9 cellular contexts compared by ENCODE assay signal in genomic region chr22:17086301-17086700, GRCh38. TPM values are rescaled to one million over a fixed set of nuclear protein-coding genes. Genes with fewer than 3 reads are reported as not detected.
A peak's percentile ranks its signal among the peaks of the same experiment; 100 is the strongest.
DNase-seq lines count a peak whose midpoint lies in the region; ATAC-seq and TF ChIP-seq lines count a peak whose summit lies in the region.
"Had no signal": no experiment of that assay in that cellular context is flagged by ENCODE, and none has a peak within 500 bp of the region (broad histone marks: within the 10 kb centered on the region; RNA-seq: fewer than 3 reads in every experiment).

No MANE protein-coding gene starts in this region.

- CTCF ChIA-PET in activated CD8-positive, alpha-beta memory T cell treated with anti-CD3 and anti-CD28 coated beads, Interleukin-2, amount 10 ng/mL, durations not matched to agents 7 days and 5 days (lab: Charles Lee), result interaction anchor here (0.7 to 3.3 kb wide), 5 partner anchors 10 to 86 kb away, joined by 3 to 20 read pairs (median 11); no protein-coding TSS in a partner anchor
- CTCF ChIA-PET in activated CD4-positive, alpha-beta T cell treated with anti-CD3 and anti-CD28 coated beads, Interleukin-2, amount 10 ng/mL, durations not matched to agents 7 days and 5 days (lab: Charles Lee), result interaction anchor here (1.2 to 3.4 kb wide), 2 partner anchors 10 to 85 kb away, joined by 3 to 10 read pairs; no protein-coding TSS in a partner anchor

- H3K36me3 ChIP-seq in subcutaneous abdominal adipose tissue (ENCODE audit: control insufficient read depth in 5 of 5, insufficient read depth in 5 of 5, low read length in 5 of 5), result no peaks in the 10 kb centered on the region

- peak overlapping the region; percentile 80 for H3K4me3 Mint-ChIP-seq in activated CD8-positive, alpha-beta memory T cell treated with anti-CD3 and anti-CD28 coated beads, Interleukin-2, amount 10 ng/mL, durations not matched to agents 7 days and 5 days
- H3K4me3 Mint-ChIP-seq in activated CD4-positive, alpha-beta T cell treated with anti-CD3 and anti-CD28 coated beads, Interleukin-2, amount 10 ng/mL, durations not matched to agents 7 days and 5 days, result peak overlapping the region; percentile 82
- peak overlapping the region; percentile 90 for H3K4me3 Mint-ChIP-seq in glutamatergic neuron (ENCODE audit: unreplicated experiment)

- no peak for DNase-seq in activated CD8-positive, alpha-beta memory T cell treated with anti-CD3 and anti-CD28 coated beads, Interleukin-2, amount 10 ng/mL, durations not matched to agents 7 days and 5 days
- DNase-seq in activated CD8-positive, alpha-beta memory T cell treated with anti-CD3 and anti-CD28 coated beads, Interleukin-2, amount 50 U/mL, for 4 hours, result no peak
- no peak for DNase-seq in activated CD4-positive, alpha-beta T cell treated with anti-CD3 and anti-CD28 coated beads, Interleukin-2, amount 10 ng/mL, durations not matched to agents 7 days and 5 days
- DNase-seq in glutamatergic neuron (no peak), GOT3 (lab: John Stamatoyannopoulos, UW) (no peak), NCI-H2081 treated with DMSO at 0.1 percent for 48 hours (lab: John Stamatoyannopoulos, UW) (no peak)
- DNase-seq: NCI-H187 had no signal

- H3K9ac ChIP-seq in subcutaneous abdominal adipose tissue (ENCODE audit: low read length in 5 of 5), result peak overlapping the region in 3 of 5 donors; percentile 9 to 83 (median 80)

- H3K36me3 Mint-ChIP-seq in activated CD8-positive, alpha-beta memory T cell treated with anti-CD3 and anti-CD28 coated beads, Interleukin-2, amount 10 ng/mL, durations not matched to agents 7 days and 5 days, result peaks cover 17% of the 10 kb centered on the region
- H3K36me3 Mint-ChIP-seq in activated CD4-positive, alpha-beta T cell treated with anti-CD3 and anti-CD28 coated beads, Interleukin-2, amount 10 ng/mL, durations not matched to agents 7 days and 5 days (ENCODE audit: low read depth), result peaks cover 36% of the 10 kb centered on the region
- no peaks in the 10 kb centered on the region for H3K36me3 Mint-ChIP-seq in glutamatergic neuron (ENCODE audit: unreplicated experiment)

- H3K27ac ChIP-seq in subcutaneous abdominal adipose tissue (ENCODE audit: low read depth, low read length), result peak overlapping the region; percentile 65

- H3K4me3 ChIP-seq in subcutaneous abdominal adipose tissue (ENCODE audit: low read depth in 1 of 5, low read length in 5 of 5), result peak overlapping the region; percentile 45 to 89 (median 81)

- peak overlapping the region; percentile 83 for H3K27ac Mint-ChIP-seq in activated CD8-positive, alpha-beta memory T cell treated with anti-CD3 and anti-CD28 coated beads, Interleukin-2, amount 10 ng/mL, durations not matched to agents 7 days and 5 days
- peak overlapping the region; percentile 93 for H3K27ac Mint-ChIP-seq in activated CD4-positive, alpha-beta T cell treated with anti-CD3 and anti-CD28 coated beads, Interleukin-2, amount 10 ng/mL, durations not matched to agents 7 days and 5 days
- peak overlapping the region; percentile 70 for H3K27ac Mint-ChIP-seq in glutamatergic neuron (ENCODE audit: unreplicated experiment)

- H3K4me1 ChIP-seq in subcutaneous abdominal adipose tissue (ENCODE audit: control insufficient read depth in 5 of 5, insufficient read depth in 5 of 5, low read length in 5 of 5), result peaks cover 3 to 41% (median 33%) of the 10 kb centered on the region in 5 donors

- peaks cover 53% of the 10 kb centered on the region for H3K4me1 Mint-ChIP-seq in activated CD8-positive, alpha-beta memory T cell treated with anti-CD3 and anti-CD28 coated beads, Interleukin-2, amount 10 ng/mL, durations not matched to agents 7 days and 5 days
- H3K4me1 Mint-ChIP-seq in activated CD4-positive, alpha-beta T cell treated with anti-CD3 and anti-CD28 coated beads, Interleukin-2, amount 10 ng/mL, durations not matched to agents 7 days and 5 days, result peaks cover 62% of the 10 kb centered on the region
- H3K4me1 Mint-ChIP-seq in glutamatergic neuron (ENCODE audit: low read depth, unreplicated experiment), result peaks cover 7% of the 10 kb centered on the region

- no peaks in the 10 kb centered on the region for H3K9me3 Mint-ChIP-seq in activated CD8-positive, alpha-beta memory T cell treated with anti-CD3 and anti-CD28 coated beads, Interleukin-2, amount 10 ng/mL, durations not matched to agents 7 days and 5 days (ENCODE audit: low read depth)
- H3K9me3 Mint-ChIP-seq in activated CD4-positive, alpha-beta T cell treated with anti-CD3 and anti-CD28 coated beads, Interleukin-2, amount 10 ng/mL, durations not matched to agents 7 days and 5 days, result no peaks in the 10 kb centered on the region
- peaks cover 2% of the 10 kb centered on the region for H3K9me3 Mint-ChIP-seq in glutamatergic neuron (ENCODE audit: unreplicated experiment)

- H3K27me3 Mint-ChIP-seq in activated CD8-positive, alpha-beta memory T cell treated with anti-CD3 and anti-CD28 coated beads, Interleukin-2, amount 10 ng/mL, durations not matched to agents 7 days and 5 days, result peaks cover 12% of the 10 kb centered on the region
- no peaks in the 10 kb centered on the region for H3K27me3 Mint-ChIP-seq in activated CD4-positive, alpha-beta T cell treated with anti-CD3 and anti-CD28 coated beads, Interleukin-2, amount 10 ng/mL, durations not matched to agents 7 days and 5 days
- peaks cover 12% of the 10 kb centered on the region for H3K27me3 Mint-ChIP-seq in glutamatergic neuron (ENCODE audit: unreplicated experiment)

- POLR2A ChIA-PET in activated CD4-positive, alpha-beta T cell treated with anti-CD3 and anti-CD28 coated beads, Interleukin-2, amount 10 ng/mL, durations not matched to agents 7 days and 5 days (lab: Charles Lee), result no interaction called here

- no peak for TF ChIP-seq CTCF in glutamatergic neuron (IDR thresholded peaks at IDR 0.05; ENCODE audit: partially characterized antibody, unreplicated experiment)

- no peaks in the 10 kb centered on the region for H3K27me3 ChIP-seq in subcutaneous abdominal adipose tissue (ENCODE audit: control insufficient read depth in 5 of 5, insufficient read depth in 4 of 5, low read length in 5 of 5)

- H3K9me3 ChIP-seq in subcutaneous abdominal adipose tissue (ENCODE audit: control insufficient read depth in 5 of 5, low read length in 5 of 5), result no peaks in the 10 kb centered on the region

- ATAC-seq in activated CD8-positive, alpha-beta memory T cell treated with anti-CD3 and anti-CD28 coated beads, Interleukin-2, amount 10 ng/mL, durations not matched to agents 7 days and 5 days, result no peak
- ATAC-seq in HG03520 (IDR thresholded peaks at IDR 0.05; ENCODE audit: unreplicated experiment), result no peak

RNA-seq across cellular contexts. Expression of gene IL17RA, which starts 1.5 kb away (rescaled TPM):
- 10 to 100 TPM; 22.5 to 25.1 TPM for total RNA-seq in activated CD8-positive, alpha-beta memory T cell treated with anti-CD3 and anti-CD28 coated beads, Interleukin-2, amount 10 ng/mL, durations not matched to agents 7 days and 5 days
- total RNA-seq in activated CD4-positive, alpha-beta T cell treated with anti-CD3 and anti-CD28 coated beads, Interleukin-2, amount 10 ng/mL, durations not matched to agents 7 days and 5 days, result 10 to 100 TPM; 53.6 to 55.9 TPM
- total RNA-seq in glutamatergic neuron (ENCODE audit: unreplicated experiment), result 16.9 TPM

RNA-seq across cellular contexts. Expression of gene TMEM121B, which starts 34.9 kb away (rescaled TPM):
- not detected for total RNA-seq in activated CD8-positive, alpha-beta memory T cell treated with anti-CD3 and anti-CD28 coated beads, Interleukin-2, amount 10 ng/mL, durations not matched to agents 7 days and 5 days
- under 1 TPM; 0.05 to 0.06 TPM for total RNA-seq in activated CD4-positive, alpha-beta T cell treated with anti-CD3 and anti-CD28 coated beads, Interleukin-2, amount 10 ng/mL, durations not matched to agents 7 days and 5 days
- 44.1 TPM for total RNA-seq in glutamatergic neuron (ENCODE audit: unreplicated experiment)

Comparison
In these comparisons a context has a peak if more than half of its experiments do, and no peak if none do; other contexts are left out.
1. RNA of gene TMEM121B, which starts 34.9 kb away (total RNA-seq): 44.1 TPM in glutamatergic neuron (single experiment); 0.05 to 0.06 TPM in activated CD4-positive, alpha-beta T cell treated with anti-CD3 and anti-CD28 coated beads, Interleukin-2, amount 10 ng/mL, durations not matched to agents 7 days and 5 days and not detected in activated CD8-positive, alpha-beta memory T cell treated with anti-CD3 and anti-CD28 coated beads, Interleukin-2, amount 10 ng/mL, durations not matched to agents 7 days and 5 days; every median in the first group is over 10 times any median in the second.
2. Peak in every context shown above with its lines, with median percentiles within 50 percentile points of each other: H3K27ac Mint-ChIP-seq and H3K4me3 Mint-ChIP-seq.